17 cellular contexts compared by ENCODE assay signal in the genomic region with DNA sequence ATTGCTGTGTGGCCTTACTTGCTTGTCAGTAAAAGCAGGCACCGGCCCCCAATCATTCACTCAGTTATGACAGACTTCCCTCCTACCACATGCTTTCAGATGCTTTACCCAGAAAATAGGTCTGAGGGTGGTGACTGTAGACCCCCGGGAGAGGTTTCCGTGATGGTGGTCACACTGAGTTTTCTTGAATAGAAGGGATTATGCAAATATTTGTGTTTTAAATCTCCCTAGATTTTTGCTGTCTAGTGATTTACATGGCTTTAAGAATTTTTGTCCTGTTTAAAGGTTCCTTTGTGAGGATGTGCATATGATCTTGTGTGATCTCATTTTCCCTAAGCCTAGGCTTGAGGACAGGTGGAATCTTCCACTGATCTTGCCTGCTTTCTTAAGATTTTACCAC.
"Had no signal": no experiment of that assay in that cellular context is flagged by ENCODE, and none has a peak within 500 bp of the region (broad histone marks: within the 10 kb centered on the region; RNA-seq: fewer than 3 reads in every experiment).

No MANE protein-coding gene starts in this region.

- H3K27ac ChIP-seq: spleen, VCaP had no signal

- DNase-seq: activated CD4-positive, alpha-beta T cell treated with anti-CD3 and anti-CD28 coated beads for 4 hours; activated CD8-positive, alpha-beta memory T cell treated with anti-CD3 and anti-CD28 coated beads, Interleukin-2, amount 50 U/mL, for 48 hours; activated CD8-positive, alpha-beta T cell treated with anti-CD3 and anti-CD28 coated beads, Interleukin-2, amount 10 ng/mL, durations not matched to agents 7 days and 5 days; activated naive CD8-positive, alpha-beta T cell treated with anti-CD3 and anti-CD28 coated beads, Interleukin-2, amount 50 U/mL, for 24 hours; caudate nucleus; effector memory CD4-positive, alpha-beta T cell; left colon; naive thymus-derived CD4-positive, alpha-beta T cell; posterior cingulate gyrus; right cardiac atrium; spleen; stimulated activated CD4-positive, alpha-beta T cell treated with anti-CD3 and anti-CD28 coated beads, Interleukin-1b, Interleukin-23, amount 100 ng/mL, for 48 hours; stimulated activated naive B cell treated with anti-CD40 and anti-IgM and Interleukin-4, amounts not matched to agents 10 μg/mL and 1 μg/mL and 100 μg/mL, for 72 hours; substantia nigra; T-cell had no signal

- H3K27ac Mint-ChIP-seq: activated CD8-positive, alpha-beta T cell treated with anti-CD3 and anti-CD28 coated beads, Interleukin-2, amount 10 ng/mL, durations not matched to agents 7 days and 5 days; activated naive CD8-positive, alpha-beta T cell treated with anti-CD3 and anti-CD28 coated beads, Interleukin-2, amount 50 U/mL, for 24 hours; naive thymus-derived CD4-positive, alpha-beta T cell; T-cell had no signal

- H3K4me3 ChIP-seq: coronary artery, spleen had no signal

- H3K27me3 ChIP-seq: spleen had no signal

- H3K9me3 Mint-ChIP-seq: activated naive CD8-positive, alpha-beta T cell treated with anti-CD3 and anti-CD28 coated beads, Interleukin-2, amount 50 U/mL, for 24 hours; naive thymus-derived CD4-positive, alpha-beta T cell; stimulated activated naive B cell treated with anti-CD40 and anti-IgM and Interleukin-4, amounts not matched to agents 10 μg/mL and 1 μg/mL and 100 μg/mL, for 72 hours; T-cell had no signal

- H3K27me3 Mint-ChIP-seq: activated naive CD8-positive, alpha-beta T cell treated with anti-CD3 and anti-CD28 coated beads, Interleukin-2, amount 50 U/mL, for 24 hours; naive thymus-derived CD4-positive, alpha-beta T cell; stimulated activated naive B cell treated with anti-CD40 and anti-IgM and Interleukin-4, amounts not matched to agents 10 μg/mL and 1 μg/mL and 100 μg/mL, for 72 hours; T-cell had no signal

- H3K4me1 Mint-ChIP-seq: activated naive CD8-positive, alpha-beta T cell treated with anti-CD3 and anti-CD28 coated beads, Interleukin-2, amount 50 U/mL, for 24 hours; T-cell had no signal

- H3K4me3 Mint-ChIP-seq: activated CD8-positive, alpha-beta T cell treated with anti-CD3 and anti-CD28 coated beads, Interleukin-2, amount 10 ng/mL, durations not matched to agents 7 days and 5 days; activated naive CD8-positive, alpha-beta T cell treated with anti-CD3 and anti-CD28 coated beads, Interleukin-2, amount 50 U/mL, for 24 hours; naive thymus-derived CD4-positive, alpha-beta T cell; stimulated activated naive B cell treated with anti-CD40 and anti-IgM and Interleukin-4, amounts not matched to agents 10 μg/mL and 1 μg/mL and 100 μg/mL, for 72 hours; T-cell had no signal

- H3K9me3 ChIP-seq: spleen had no signal
